24 cellular contexts compared by ENCODE assay signal in the genomic region with DNA sequence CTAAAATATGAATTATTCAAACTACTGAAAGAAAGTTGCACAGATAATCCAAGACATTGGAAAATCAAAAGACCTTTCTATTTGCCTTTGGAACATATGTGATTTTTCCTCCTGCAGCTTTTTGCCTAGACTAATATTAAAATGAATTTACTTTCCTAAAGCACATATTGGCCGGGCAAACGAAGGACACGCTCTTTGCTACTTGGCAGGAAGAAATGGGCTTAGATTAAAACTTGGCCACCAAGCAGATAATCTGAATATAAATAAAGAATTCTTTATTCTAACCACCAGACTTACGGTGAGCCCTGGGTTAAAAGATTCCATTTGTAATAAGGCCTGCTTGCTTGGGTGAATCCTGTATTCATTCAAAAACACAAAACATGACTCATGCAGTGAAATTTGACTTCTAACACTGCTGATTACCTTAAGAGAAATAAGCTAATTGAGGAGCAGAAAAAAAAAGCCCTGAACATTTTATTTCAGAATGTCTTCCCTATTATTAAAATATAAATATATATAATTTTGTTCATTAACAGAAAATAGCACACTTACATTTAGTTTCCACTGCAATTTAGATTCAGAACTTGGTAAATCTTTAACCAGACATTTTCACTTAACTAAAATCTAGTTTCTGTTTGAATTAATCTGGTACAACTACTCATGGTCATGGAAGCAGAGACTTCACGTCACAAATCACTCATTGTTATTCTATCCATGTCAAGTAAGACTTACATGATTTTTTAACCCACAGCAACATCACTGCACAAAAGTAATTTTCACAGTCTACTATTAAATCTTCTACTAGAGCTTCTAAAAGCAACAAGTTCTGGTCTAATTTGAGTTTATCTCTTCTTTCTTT. TPM values are rescaled to one million over a fixed set of nuclear protein-coding genes. Genes with fewer than 3 reads are reported as not detected.
A peak's percentile ranks its signal among the peaks of the same experiment; 100 is the strongest.
DNase-seq lines count a peak whose midpoint lies in the region; ATAC-seq and TF ChIP-seq lines count a peak whose summit lies in the region.
"Had no signal": no experiment of that assay in that cellular context is flagged by ENCODE, and none has a peak within 500 bp of the region (broad histone marks: within the 10 kb centered on the region; RNA-seq: fewer than 3 reads in every experiment).

No MANE protein-coding gene starts in this region.

- TF ChIP-seq CTCF in epithelial cell of esophagus (IDR thresholded peaks at IDR 0.05; ENCODE audit: insufficient read depth, low read depth, low read length, missing control alignments) = no peak

- ATAC-seq in stimulated activated naive CD8-positive, alpha-beta T cell treated with anti-CD3 and anti-CD28 coated beads, Interleukin-15, Interleukin-2, amounts not matched to agents 100 U/mL and 50 U/mL, for 24 hours = no peak
- ATAC-seq in HG03571 (IDR thresholded peaks at IDR 0.05; ENCODE audit: unreplicated experiment) = peak; percentile 53
- ATAC-seq in stimulated activated naive B cell treated with anti-CD40 and anti-IgM and Interleukin-4, amounts not matched to agents 10 μg/mL and 1 μg/mL and 100 μg/mL, for 72 hours (replicated peaks) = peak; percentile 41 to 48
- no peak for ATAC-seq in GM18858 (IDR thresholded peaks at IDR 0.05; ENCODE audit: unreplicated experiment)
- ATAC-seq: activated CD8-positive, alpha-beta memory T cell treated with anti-CD3 and anti-CD28 coated beads, Interleukin-2, amount 10 ng/mL, durations not matched to agents 7 days and 5 days; activated naive CD8-positive, alpha-beta T cell treated with anti-CD3 and anti-CD28 coated beads, Interleukin-2, amount 50 U/mL, for 24 hours; esophagus mucosa; Right ventricle myocardium inferior had no signal

- H3F3A ChIP-seq in GM23248 (ENCODE audit: insufficient read depth) = no peaks in the 10 kb centered on the region

- H3K79me2 ChIP-seq in GM23248 (ENCODE audit: insufficient read depth) = no peaks in the 10 kb centered on the region

- no peak overlapping the region for H3K4me3 Mint-ChIP-seq in stimulated activated naive CD8-positive, alpha-beta T cell treated with anti-CD3 and anti-CD28 coated beads, Interleukin-15, Interleukin-2, amounts not matched to agents 100 ng/mL and 50 ng/mL, for 24 hours
- no peak overlapping the region for H3K4me3 Mint-ChIP-seq in stimulated activated naive B cell treated with anti-CD40 and anti-IgM and Interleukin-4, amounts not matched to agents 10 μg/mL and 1 μg/mL and 100 μg/mL, for 72 hours
- H3K4me3 Mint-ChIP-seq: activated CD8-positive, alpha-beta memory T cell treated with anti-CD3 and anti-CD28 coated beads, Interleukin-2, amount 10 ng/mL, durations not matched to agents 7 days and 5 days; activated naive CD8-positive, alpha-beta T cell treated with anti-CD3 and anti-CD28 coated beads, Interleukin-2, amount 50 U/mL, for 24 hours had no signal

- 96% methylated on average over 5 of the region's 5 CpGs for WGBS in GM23248 (ENCODE audit: low coverage in 1 of 2, low lambda C conversion rate in 2 of 2, missing lambda C conversion rate in 2 of 2), 2 experiments

- H4K20me1 ChIP-seq in GM23248 (ENCODE audit: insufficient read depth) = no peaks in the 10 kb centered on the region

- H3K9me3 ChIP-seq in GM23248 (ENCODE audit: low read depth) = no peaks in the 10 kb centered on the region
- H3K9me3 ChIP-seq: BLaER1, neutrophil had no signal

- H3K27me3 Mint-ChIP-seq in stimulated activated naive CD8-positive, alpha-beta T cell treated with anti-CD3 and anti-CD28 coated beads, Interleukin-15, Interleukin-2, amounts not matched to agents 100 ng/mL and 50 ng/mL, for 24 hours = no peaks in the 10 kb centered on the region
- H3K27me3 Mint-ChIP-seq in stimulated activated naive B cell treated with anti-CD40 and anti-IgM and Interleukin-4, amounts not matched to agents 10 μg/mL and 1 μg/mL and 100 μg/mL, for 72 hours = no peaks in the 10 kb centered on the region
- H3K27me3 Mint-ChIP-seq: activated CD8-positive, alpha-beta memory T cell treated with anti-CD3 and anti-CD28 coated beads, Interleukin-2, amount 10 ng/mL, durations not matched to agents 7 days and 5 days; activated naive CD8-positive, alpha-beta T cell treated with anti-CD3 and anti-CD28 coated beads, Interleukin-2, amount 50 U/mL, for 24 hours had no signal

- peaks cover 7% of the 10 kb centered on the region for H3K4me1 Mint-ChIP-seq in stimulated activated naive CD8-positive, alpha-beta T cell treated with anti-CD3 and anti-CD28 coated beads, Interleukin-15, Interleukin-2, amounts not matched to agents 100 ng/mL and 50 ng/mL, for 24 hours (ENCODE audit: low read depth)
- H3K4me1 Mint-ChIP-seq in stimulated activated naive B cell treated with anti-CD40 and anti-IgM and Interleukin-4, amounts not matched to agents 10 μg/mL and 1 μg/mL and 100 μg/mL, for 72 hours = no peaks in the 10 kb centered on the region

- H3K4me3 ChIP-seq in epithelial cell of esophagus (ENCODE audit: low read length) = no peak overlapping the region
- no peak overlapping the region for H3K4me3 ChIP-seq in GM23248
- H3K4me3 ChIP-seq: BLaER1, dorsolateral prefrontal cortex had no signal

- peaks cover 29% of the 10 kb centered on the region for H3K36me3 Mint-ChIP-seq in stimulated activated naive CD8-positive, alpha-beta T cell treated with anti-CD3 and anti-CD28 coated beads, Interleukin-15, Interleukin-2, amounts not matched to agents 100 ng/mL and 50 ng/mL, for 24 hours (ENCODE audit: low read depth)
- peaks cover 7 to 11% of the 10 kb centered on the region in 2 donors for H3K36me3 Mint-ChIP-seq in stimulated activated naive B cell treated with anti-CD40 and anti-IgM and Interleukin-4, amounts not matched to agents 10 μg/mL and 1 μg/mL and 100 μg/mL, for 72 hours

- no peak overlapping the region for H2AFZ ChIP-seq in GM23248

- in situ Hi-C loops in GM23248 (cut with MboI) = no loop called here

- no peak for DNase-seq in stimulated activated naive CD8-positive, alpha-beta T cell treated with anti-CD3 and anti-CD28 coated beads, Interleukin-15, Interleukin-2, amounts not matched to agents 100 U/mL and 50 U/mL, for 24 hours
- DNase-seq in epithelial cell of esophagus (ENCODE audit: low read depth) (peak; percentile 13), NCI-H526 (lab: John Stamatoyannopoulos, UW) (no peak), GM23248 (no peak)
- DNase-seq in stimulated activated naive B cell treated with anti-CD40 and anti-IgM and Interleukin-4, amounts not matched to agents 10 μg/mL and 1 μg/mL and 100 μg/mL, for 72 hours = no peak
- DNase-seq: activated CD4-positive, alpha-beta T cell treated with anti-CD3 and anti-CD28 coated beads for 4 hours; activated CD8-positive, alpha-beta memory T cell treated with anti-CD3 and anti-CD28 coated beads, Interleukin-2, amount 10 ng/mL, durations not matched to agents 7 days and 5 days; activated naive CD8-positive, alpha-beta T cell treated with anti-CD3 and anti-CD28 coated beads, Interleukin-2, amount 50 U/mL, for 24 hours; dorsolateral prefrontal cortex; GDM1; HCEC 1CT; KG1; NCI-H2029; stimulated activated CD4-positive, alpha-beta T cell treated with anti-CD3 and anti-CD28 coated beads, Interleukin-12 subunit alpha, Interleukin-12 subunit beta, amount 100 ng/mL, for 4 hours; stimulated activated CD8-positive, alpha-beta memory T cell treated with anti-CD3 and anti-CD28 coated beads, Interleukin-4, amount 100 ng/mL, for 48 hours; SW 1271 had no signal

- no peak overlapping the region for H3K9ac ChIP-seq in GM23248
- H3K9ac ChIP-seq: BLaER1 had no signal

- no peaks in the 10 kb centered on the region for H3K27me3 ChIP-seq in GM23248 (replicated peaks; ENCODE audit: insufficient read depth)
- H3K27me3 ChIP-seq: neutrophil had no signal

- H3K36me3 ChIP-seq in GM23248 (ENCODE audit: low read depth) = no peaks in the 10 kb centered on the region

- no peaks in the 10 kb centered on the region for H3K9me2 ChIP-seq in GM23248 (ENCODE audit: insufficient read depth)

- H3K4me1 ChIP-seq in GM23248 (ENCODE audit: insufficient read depth) = no peaks in the 10 kb centered on the region
- H3K4me1 ChIP-seq: BLaER1 had no signal

- H3K4me2 ChIP-seq in GM23248 (ENCODE audit: unreplicated experiment) = no peak overlapping the region
- H3K4me2 ChIP-seq: BLaER1 had no signal

- H3K27ac ChIP-seq in GM23248 = no peak overlapping the region
- H3K27ac ChIP-seq: BLaER1, dorsolateral prefrontal cortex, neutrophil had no signal

- peak overlapping the region; percentile 52 for H3K27ac Mint-ChIP-seq in stimulated activated naive CD8-positive, alpha-beta T cell treated with anti-CD3 and anti-CD28 coated beads, Interleukin-15, Interleukin-2, amounts not matched to agents 100 ng/mL and 50 ng/mL, for 24 hours
- H3K27ac Mint-ChIP-seq in stimulated activated naive B cell treated with anti-CD40 and anti-IgM and Interleukin-4, amounts not matched to agents 10 μg/mL and 1 μg/mL and 100 μg/mL, for 72 hours = no peak overlapping the region
- H3K27ac Mint-ChIP-seq: activated CD8-positive, alpha-beta memory T cell treated with anti-CD3 and anti-CD28 coated beads, Interleukin-2, amount 10 ng/mL, durations not matched to agents 7 days and 5 days; activated naive CD8-positive, alpha-beta T cell treated with anti-CD3 and anti-CD28 coated beads, Interleukin-2, amount 50 U/mL, for 24 hours; activated T-helper 2 cell treated with anti-CD3 and anti-CD28 coated beads, Interferon-gamma antibody, Interleukin-2, Interleukin-4, amounts not matched to agents 10 μg/mL and 5 μg/mL and 100 μg/mL, durations not matched to agents 14 hours and 24 hours and 36 hours had no signal

- no peaks in the 10 kb centered on the region for H3K9me3 Mint-ChIP-seq in stimulated activated naive CD8-positive, alpha-beta T cell treated with anti-CD3 and anti-CD28 coated beads, Interleukin-15, Interleukin-2, amounts not matched to agents 100 ng/mL and 50 ng/mL, for 24 hours
- no peaks in the 10 kb centered on the region for H3K9me3 Mint-ChIP-seq in stimulated activated naive B cell treated with anti-CD40 and anti-IgM and Interleukin-4, amounts not matched to agents 10 μg/mL and 1 μg/mL and 100 μg/mL, for 72 hours
- H3K9me3 Mint-ChIP-seq: activated naive CD8-positive, alpha-beta T cell treated with anti-CD3 and anti-CD28 coated beads, Interleukin-2, amount 50 U/mL, for 24 hours; activated T-helper 2 cell treated with anti-CD3 and anti-CD28 coated beads, Interferon-gamma antibody, Interleukin-2, Interleukin-4, amounts not matched to agents 10 μg/mL and 5 μg/mL and 100 μg/mL, durations not matched to agents 14 hours and 24 hours and 36 hours had no signal

RNA-seq across cellular contexts. Expression of a gene that starts 22.6 kb away (rescaled TPM):
- 4.1 and 7.2 TPM in 2 replicates for total RNA-seq in GM23248 (2014; rRNA removed; shearing (Covaris generic))
- 3.3 and 3.4 TPM in 2 replicates for polyA plus RNA-seq in GM23248 (2016; fragmentation: Nextera tagmentation; extraction: Ambion mirVana)

Comparison
In these comparisons a context has a peak if more than half of its experiments do, and no peak if none do; other contexts are left out.
1. ATAC-seq: peak in HG03571 (single experiment) and stimulated activated naive B cell treated with anti-CD40 and anti-IgM and Interleukin-4, amounts not matched to agents 10 μg/mL and 1 μg/mL and 100 μg/mL, for 72 hours (2 of 2); none in stimulated activated naive CD8-positive, alpha-beta T cell treated with anti-CD3 and anti-CD28 coated beads, Interleukin-15, Interleukin-2, amounts not matched to agents 100 U/mL and 50 U/mL, for 24 hours (single experiment) and GM18858 (single experiment).